8 cellular contexts compared by ENCODE assay signal in genomic region chr1:166975361-166976129, GRCh38. TPM values are rescaled to one million over a fixed set of nuclear protein-coding genes. Genes with fewer than 3 reads are reported as not detected.
DNase-seq lines count a peak whose midpoint lies in the region; ATAC-seq, FAIRE-seq and TF ChIP-seq lines count a peak whose summit lies in the region.

TSS of gene ILDR2 (minus strand) at chr1:166975540. CDS start at chr1:166975268, 272 bp downstream.

- H2AFZ ChIP-seq in PC-3 (ENCODE audit: low read length), result peak within 1 kb of the TSS; percentile 73

- peak; percentile 18 to 25 for DNase-seq in SHP77 (lab: John Stamatoyannopoulos, UW)
- no peak for DNase-seq in SHP77 treated with DMSO at 0.1 percent for 48 hours (lab: John Stamatoyannopoulos, UW)
- DNase-seq in PC-3, result peak; percentile 10
- DNase-seq in activated effector memory CD4-positive, alpha-beta T cell treated with Interleukin-2 at 50 U/mL for 16 hours, result peak; percentile 33
- peak; percentile 77 to 82 for DNase-seq in frontal cortex (ENCODE audit: low spot score in 2 of 2)

- H3K9me2 ChIP-seq in PC-3 (replicated peaks; ENCODE audit: low read length), result no peaks in the 10 kb centered on the region

- H3K27me3 ChIP-seq in PC-3 (ENCODE audit: low read length) (peaks cover 87% of the 10 kb centered on the region), neutrophil (peaks cover 97% of the 10 kb centered on the region)

- no peak within 1 kb of the TSS for H3K9ac ChIP-seq in PC-3 (ENCODE audit: low read length)

- intact Hi-C loops in PC-3 (cut with micrococcal nuclease), result loop anchor here (10.0 kb wide), 1 partner anchor 79 kb away; no protein-coding TSS in a partner anchor

- H3K27ac ChIP-seq in PC-3 (ENCODE audit: low read length) (no peak within 1 kb of the TSS), neutrophil (no peak within 1 kb of the TSS), temporal lobe (ENCODE audit: low read depth, low read length) (peak within 1 kb of the TSS; percentile 3)

- H3F3A ChIP-seq in PC-3 (ENCODE audit: low read length, unreplicated experiment), result no peaks in the 10 kb centered on the region

- FAIRE-seq in frontal cortex (lab: Jason Lieb, UNC), result no peak

- H3K79me2 ChIP-seq in PC-3 (ENCODE audit: low read length), result no peaks in the 10 kb centered on the region

- TF ChIP-seq CTCF in PC-3 (conservative IDR thresholded peaks at IDR 0.05; ENCODE audit: low read depth, low read length) (no peak), neutrophil (IDR thresholded peaks at IDR 0.05) (no peak)

- POLR2A ChIA-PET in PC-3 (lab: Charles Lee; ENCODE audit: unreplicated experiment), result no interaction called here

- no peaks in the 10 kb centered on the region for H3K4me1 ChIP-seq in PC-3 (ENCODE audit: insufficient read depth, low read length)
- H3K4me1 ChIP-seq in neutrophil (ENCODE audit: control insufficient read depth in 1 of 2, insufficient read depth in 1 of 2, low read depth in 1 of 2, low read length in 1 of 2), result peaks cover 6 to 9% of the 10 kb centered on the region in 2 experiments

- H3K4me3 ChIP-seq in PC-3 (ENCODE audit: low read length), result peak within 1 kb of the TSS; percentile 66
- H3K4me3 ChIP-seq in neutrophil (ENCODE audit: low read depth in 1 of 2, low read length in 1 of 2), result peak within 1 kb of the TSS; percentile 27 to 43

- CTCF ChIA-PET in PC-3 (lab: Charles Lee), result no interaction called here

- BruUV-seq in PC-3 (replicated peaks; lab: Mats Ljungman, UMichigan), result no TSS peak

- H3K36me3 ChIP-seq in PC-3 (ENCODE audit: low read depth, low read length) (no peaks in the 10 kb centered on the region), neutrophil (no peaks in the 10 kb centered on the region)

- H4K20me1 ChIP-seq in PC-3 (ENCODE audit: low read length), result 0 out of 2 replicates have a peak, but pooled peaks cover 4% of the 10 kb centered on the region

- H3K9me3 ChIP-seq in PC-3 (ENCODE audit: low read length), result no peaks in the 10 kb centered on the region
- no peaks in the 10 kb centered on the region for H3K9me3 ChIP-seq in neutrophil

- peak; percentile 69 for ATAC-seq in HG03066 (IDR thresholded peaks at IDR 0.05; ENCODE audit: low read depth, unreplicated experiment)
- ATAC-seq in PC-3, result peak; percentile 70

- H3K4me2 ChIP-seq in PC-3 (ENCODE audit: low read length), result peak within 1 kb of the TSS; percentile 88

RNA-seq across cellular contexts. Expression of gene ILDR2, which starts in this region (rescaled TPM):
- total RNA-seq in PC-3 (2014; rRNA removed) (under 0.01 TPM in 1 of 2 replicates, not detected in the other), frontal cortex (22.8 TPM), temporal lobe (20.9 TPM)

Comparison
In these comparisons a context has a peak if more than half of its experiments do, and no peak if none do; other contexts are left out.
1. RNA of gene ILDR2 (total RNA-seq): 22.8 TPM in frontal cortex (single experiment) and 20.9 TPM in temporal lobe (single experiment); under 0.01 TPM in PC-3; every median in the first group is over 10 times any median in the second.
2. Peak in DNase-seq, ATAC-seq, H3K4me3 ChIP-seq and H3K4me2 ChIP-seq in PC-3; RNA of the gene not detected or under 1 TPM.